Comparison of ENCODE assay signal across 8 cellular contexts in genomic region chr10:42113158-42113450, GRCh38.
"Had no signal": no experiment of that assay in that cellular context is flagged by ENCODE, and none has a peak within 500 bp of the region (broad histone marks: within the 10 kb centered on the region; RNA-seq: fewer than 3 reads in every experiment).

No MANE protein-coding gene starts in this region.

- ATAC-seq: HepG2 had no signal

- H3K9ac ChIP-seq: GM23248, KMS-11 had no signal

- H3K27ac Mint-ChIP-seq: H9 had no signal

- H3K4me2 ChIP-seq: KMS-11 had no signal

- H3K4me1 Mint-ChIP-seq: H9, IgD-negative memory B cell had no signal

- H3K27me3 Mint-ChIP-seq: IgD-negative memory B cell had no signal

- H2AFZ ChIP-seq: GM23248 had no signal

- H3K4me3 Mint-ChIP-seq: H9, IgD-negative memory B cell had no signal

- H3K27ac ChIP-seq: GM23248, HL-60, KMS-11 had no signal

- H3K4me3 ChIP-seq: GM23248 had no signal

- DNase-seq: GM23248, H9, HCEC 1CT, KBM-7 had no signal
